1 cellular context compared by ENCODE assay signal in the genomic region with DNA sequence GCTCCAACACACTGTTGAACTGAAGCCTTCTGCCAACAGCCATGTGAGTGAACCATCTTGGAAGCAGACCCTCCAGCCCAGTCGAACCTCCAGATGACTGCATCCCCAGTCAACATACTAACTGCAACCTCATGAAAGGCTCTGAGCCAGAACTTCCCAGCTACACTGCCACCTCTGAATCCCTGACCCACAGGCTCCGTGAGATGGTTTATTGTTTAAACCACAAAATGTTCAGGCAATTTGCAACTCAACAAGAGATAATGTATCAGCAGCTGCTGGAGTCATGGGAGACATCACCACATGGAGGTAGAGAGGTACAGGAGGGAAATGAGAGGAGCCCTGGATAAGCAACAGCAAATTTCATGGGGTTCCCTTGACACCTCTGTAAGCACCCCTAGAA.
TF ChIP-seq lines count a peak whose summit lies in the region.

No MANE protein-coding gene starts in this region.

TF ChIP-seq in IMR-90, 13 proteins besides CTCF, POLR2A, EP300 and RAD21:
- TF ChIP-seq NFE2L2 (IDR thresholded peaks at IDR 0.05; ENCODE audit: low read depth, low read length) (no peak), MAZ (IDR thresholded peaks at IDR 0.05; ENCODE audit: borderline replicate concordance, low read depth, low read length) (no peak), SMC3 (IDR thresholded peaks at IDR 0.05; ENCODE audit: low read depth, low read length) (no peak), MAFK (IDR thresholded peaks at IDR 0.05; ENCODE audit: low read depth, low read length) (no peak), CHD1 (IDR thresholded peaks at IDR 0.05; ENCODE audit: low read depth, low read length) (no peak), FOS (IDR thresholded peaks at IDR 0.05; ENCODE audit: low read depth, low read length) (no peak), MXI1 (IDR thresholded peaks at IDR 0.05; ENCODE audit: borderline replicate concordance, low read depth, low read length) (no peak), RFX5 (IDR thresholded peaks at IDR 0.05; ENCODE audit: low read depth, low read length) (no peak)
- TF ChIP-seq, protein P1, sequence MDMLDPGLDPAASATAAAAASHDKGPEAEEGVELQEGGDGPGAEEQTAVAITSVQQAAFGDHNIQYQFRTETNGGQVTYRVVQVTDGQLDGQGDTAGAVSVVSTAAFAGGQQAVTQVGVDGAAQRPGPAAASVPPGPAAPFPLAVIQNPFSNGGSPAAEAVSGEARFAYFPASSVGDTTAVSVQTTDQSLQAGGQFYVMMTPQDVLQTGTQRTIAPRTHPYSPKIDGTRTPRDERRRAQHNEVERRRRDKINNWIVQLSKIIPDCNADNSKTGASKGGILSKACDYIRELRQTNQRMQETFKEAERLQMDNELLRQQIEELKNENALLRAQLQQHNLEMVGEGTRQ (IDR thresholded peaks at IDR 0.05; ENCODE audit: low read depth, low read length) = no peak
TF ChIP-seq in IMR-90: peak in this region for 0.
